Comparison of ENCODE assay signal across 8 cellular contexts in genomic region chr12:112979281-112979680, GRCh38.
DNase-seq lines count a peak whose midpoint lies in the region; ATAC-seq lines count a peak whose summit lies in the region.

No MANE protein-coding gene starts in this region.

- peaks cover 25% of the 10 kb centered on the region for H3K9me3 Mint-ChIP-seq in T-helper 1 cell treated with Interleukin-12 subunit alpha and Interleukin-12 subunit beta and Interleukin-4 antibody, amounts not matched to agents 30 μg/mL and 1 μg/mL, for 36 hours

- peaks cover 17% of the 10 kb centered on the region for H3K4me1 ChIP-seq in effector memory CD4-positive, alpha-beta T cell (ENCODE audit: control insufficient read depth, insufficient read depth, low read length, poor library complexity, severe bottlenecking)

- peak overlapping the region; percentile 97 for H3K27ac Mint-ChIP-seq in T-helper 1 cell treated with Interleukin-12 subunit alpha and Interleukin-12 subunit beta and Interleukin-4 antibody, amounts not matched to agents 30 μg/mL and 1 μg/mL, for 36 hours

- H3K36me3 ChIP-seq in effector memory CD4-positive, alpha-beta T cell (ENCODE audit: control insufficient read depth, insufficient read depth, low read length): no peaks in the 10 kb centered on the region

- peak overlapping the region; percentile 78 for H3K27ac ChIP-seq in effector memory CD4-positive, alpha-beta T cell (ENCODE audit: insufficient read depth, low read length, poor library complexity, severe bottlenecking)

- in situ Hi-C loops in ACHN (cut with HindIII; ENCODE audit: low pct_ligation_motif_present, low pct_unique_long_range_greater_than_20kb, low sequenced_read_pairs): no loop called here

- peaks cover 47% of the 10 kb centered on the region for H3K4me1 Mint-ChIP-seq in T-helper 1 cell treated with Interleukin-12 subunit alpha and Interleukin-12 subunit beta and Interleukin-4 antibody, amounts not matched to agents 30 μg/mL and 1 μg/mL, for 36 hours (ENCODE audit: low read depth)

- peak; percentile 28 for ATAC-seq in GM19324 (IDR thresholded peaks at IDR 0.05; ENCODE audit: low FRiP score, unreplicated experiment)
- no peak for ATAC-seq in HG03342 (IDR thresholded peaks at IDR 0.05; ENCODE audit: unreplicated experiment)

- H3K4me3 ChIP-seq in effector memory CD4-positive, alpha-beta T cell (ENCODE audit: insufficient read depth, low read depth, low read length, poor library complexity, severe bottlenecking): peak overlapping the region; percentile 76

- DNase-seq in effector memory CD4-positive, alpha-beta T cell: peak in 1 of 3 donors; percentile 22
- peak; percentile 25 for DNase-seq in stimulated activated CD4-positive, alpha-beta T cell treated with anti-CD3 and anti-CD28 coated beads, Interleukin-2, amount 100 ng/mL, for 4 hours (ENCODE audit: low read depth)
- DNase-seq in ACHN: no peak
- DNase-seq in COLO829 (ENCODE audit: low spot score): no peak
- no peak for DNase-seq in cerebellar nuclear complex (lab: John Stamatoyannopoulos, UW)

- peaks cover 54% of the 10 kb centered on the region for H3K36me3 Mint-ChIP-seq in T-helper 1 cell treated with Interleukin-12 subunit alpha and Interleukin-12 subunit beta and Interleukin-4 antibody, amounts not matched to agents 30 μg/mL and 1 μg/mL, for 36 hours (ENCODE audit: low read depth)

- H3K9me3 ChIP-seq in effector memory CD4-positive, alpha-beta T cell (ENCODE audit: control insufficient read depth, low read length): no peaks in the 10 kb centered on the region

- H3K27me3 Mint-ChIP-seq in T-helper 1 cell treated with Interleukin-12 subunit alpha and Interleukin-12 subunit beta and Interleukin-4 antibody, amounts not matched to agents 30 μg/mL and 1 μg/mL, for 36 hours (ENCODE audit: low read depth): no peaks in the 10 kb centered on the region

- peak overlapping the region; percentile 90 for H3K4me3 Mint-ChIP-seq in T-helper 1 cell treated with Interleukin-12 subunit alpha and Interleukin-12 subunit beta and Interleukin-4 antibody, amounts not matched to agents 30 μg/mL and 1 μg/mL, for 36 hours

- no peaks in the 10 kb centered on the region for H3K27me3 ChIP-seq in effector memory CD4-positive, alpha-beta T cell (replicated peaks; ENCODE audit: control insufficient read depth, insufficient read depth, low read length, poor library complexity, severe bottlenecking)
